In genomic region chr11:115425243-115425642, GRCh38 we compare ENCODE assay signal across 12 cellular contexts.
DNase-seq lines count a peak whose midpoint lies in the region; ATAC-seq and TF ChIP-seq lines count a peak whose summit lies in the region.
"Had no signal": no experiment of that assay in that cellular context is flagged by ENCODE, and none has a peak within 500 bp of the region (broad histone marks: within the 10 kb centered on the region; RNA-seq: fewer than 3 reads in every experiment).

No MANE protein-coding gene starts in this region.

- no peak overlapping the region for H4K5ac ChIP-seq in H9 (ENCODE audit: insufficient read length, low read depth, low read length)

- H3K4me1 Mint-ChIP-seq in glutamatergic neuron (ENCODE audit: low read depth, unreplicated experiment) = peaks cover 77% of the 10 kb centered on the region
- H3K4me1 Mint-ChIP-seq in H9 = peaks cover 26 to 38% of the 10 kb centered on the region in 2 experiments

- H3K18ac ChIP-seq in H9 (ENCODE audit: insufficient read length, low read depth, low read length) = no peak overlapping the region

- H3K4me3 Mint-ChIP-seq in glutamatergic neuron (ENCODE audit: unreplicated experiment) (no peak overlapping the region), H9 (no peak overlapping the region)

- H3K27ac Mint-ChIP-seq in glutamatergic neuron (ENCODE audit: unreplicated experiment) (peak overlapping the region; percentile 57), H9 (no peak overlapping the region)

- no peak overlapping the region for H4K91ac ChIP-seq in H9 (ENCODE audit: insufficient read length, low read depth, low read length)

- H3K14ac ChIP-seq in H9 (ENCODE audit: insufficient read depth, low read length) = no peak overlapping the region

- no peaks in the 10 kb centered on the region for H3K23me2 ChIP-seq in H9 (ENCODE audit: insufficient read length, low read depth, low read length, poor library complexity, severe bottlenecking)

- H3K4me1 ChIP-seq in upper lobe of right lung (no peaks in the 10 kb centered on the region), H9 (ENCODE audit: insufficient read depth, low read length) (peaks cover 3% of the 10 kb centered on the region; the same call in 1 of the 2 replicates)
- H3K4me1 ChIP-seq: HAP-1 had no signal

- H2BK15ac ChIP-seq in H9 (ENCODE audit: low read depth, low read length) = no peak overlapping the region

- no peaks in the 10 kb centered on the region for H3K79me1 ChIP-seq in H9 (ENCODE audit: insufficient read depth, low read depth, low read length, poor library complexity, severe bottlenecking)

- no peak overlapping the region for H4K8ac ChIP-seq in H9 (replicated peaks; ENCODE audit: insufficient read length, low read depth, low read length)

- no peak overlapping the region for H2AFZ ChIP-seq in H9 (ENCODE audit: low read length)

- no peak overlapping the region for H3K56ac ChIP-seq in H9 (ENCODE audit: insufficient read length, low read depth, low read length)

- no peak overlapping the region for H2BK12ac ChIP-seq in H9 (ENCODE audit: insufficient read length, low read depth, low read length)

- H2AK5ac ChIP-seq in H9 (ENCODE audit: insufficient read length, low read length) = no peak overlapping the region

- H3T11ph ChIP-seq in H9 (ENCODE audit: low read length) = no peak overlapping the region

- intact Hi-C loops in upper lobe of right lung (cut with DNase I) = no loop called here

- H3K79me2 ChIP-seq in H9 (ENCODE audit: insufficient read depth, low read length) = no peaks in the 10 kb centered on the region

- H3K36me3 Mint-ChIP-seq in glutamatergic neuron (ENCODE audit: unreplicated experiment) = no peaks in the 10 kb centered on the region
- no peaks in the 10 kb centered on the region for H3K36me3 Mint-ChIP-seq in H9 (ENCODE audit: insufficient read depth in 1 of 3, low read depth in 3 of 3)

- DNase-seq in NCI-H345 (lab: John Stamatoyannopoulos, UW) = peak; percentile 22
- no peak for DNase-seq in NCI-H345 treated with DMSO at 0.1 percent for 48 hours (lab: John Stamatoyannopoulos, UW; ENCODE audit: unreplicated experiment)
- peak; percentile 67 for DNase-seq in NCI-H1092 (lab: John Stamatoyannopoulos, UW)
- peak; percentile 45 to 68 for DNase-seq in NCI-H524 (lab: John Stamatoyannopoulos, UW)
- DNase-seq in glutamatergic neuron = no peak
- DNase-seq in upper lobe of right lung = no peak
- DNase-seq in HuH-7.5 (ENCODE audit: low spot score) = no peak
- DNase-seq in H9 = no peak
- DNase-seq: NCI-H187 had no signal

- no peak overlapping the region for H3K4me2 ChIP-seq in H9 (ENCODE audit: insufficient read depth, insufficient read length, low read length)

- TF ChIP-seq CTCF in glutamatergic neuron (IDR thresholded peaks at IDR 0.05; ENCODE audit: partially characterized antibody, unreplicated experiment) (no peak), upper lobe of right lung (IDR thresholded peaks at IDR 0.05) (no peak), H9 (conservative IDR thresholded peaks at IDR 0.05) (no peak)

- H3K4ac ChIP-seq in H9 (ENCODE audit: low read depth, low read length) = no peak overlapping the region

- no CpG with 5 or more reads among the region's 5 CpGs for WGBS in H9 (ENCODE audit: extremely low coverage, insufficient read length, low lambda C conversion rate)

- H3K9ac ChIP-seq in H9 (ENCODE audit: extremely low read depth, insufficient read length, low read length) = no peak overlapping the region

- H3K9me3 ChIP-seq in upper lobe of right lung = no peaks in the 10 kb centered on the region
- H3K9me3 ChIP-seq in H9 (ENCODE audit: control insufficient read depth, low read depth, low read length) = no peaks in the 10 kb centered on the region
- H3K9me3 ChIP-seq: HAP-1 had no signal

- no peak overlapping the region for H3K23ac ChIP-seq in H9 (ENCODE audit: insufficient read length, low read depth, low read length)

- ATAC-seq in upper lobe of right lung = no peak

- H2BK20ac ChIP-seq in H9 (ENCODE audit: low read depth, low read length, poor library complexity, severe bottlenecking) = no peak overlapping the region

- H3K9me3 Mint-ChIP-seq in glutamatergic neuron (ENCODE audit: unreplicated experiment) (peaks cover 19% of the 10 kb centered on the region), H9 (no peaks in the 10 kb centered on the region)

- H4K20me1 ChIP-seq in H9 (ENCODE audit: control insufficient read depth, insufficient read depth, insufficient read length) = no peaks in the 10 kb centered on the region

- no peak overlapping the region for H3K4me3 ChIP-seq in upper lobe of right lung
- H3K4me3 ChIP-seq: HAP-1 had no signal

- no peak overlapping the region for H2BK120ac ChIP-seq in H9 (ENCODE audit: low read depth, low read length, poor library complexity, severe bottlenecking)

- H3K27ac ChIP-seq in upper lobe of right lung (no peak overlapping the region), H9 (ENCODE audit: insufficient read length, low read depth, low read length) (no peak overlapping the region)
- H3K27ac ChIP-seq: C4-2B, HL-60 had no signal

- H3K27me3 Mint-ChIP-seq in glutamatergic neuron (ENCODE audit: unreplicated experiment) (peaks cover 21% of the 10 kb centered on the region), H9 (ENCODE audit: low read depth) (no peaks in the 10 kb centered on the region; the same call in 1 of the 2 replicates)

- no peak overlapping the region for H2BK5ac ChIP-seq in H9 (ENCODE audit: insufficient read length, low read length)

- H3K36me3 ChIP-seq in upper lobe of right lung = no peaks in the 10 kb centered on the region
- H3K36me3 ChIP-seq: HAP-1 had no signal

- H3K27me3 ChIP-seq in upper lobe of right lung = no peaks in the 10 kb centered on the region
- H3K27me3 ChIP-seq in H9 (ENCODE audit: insufficient read depth, low read length) = no peaks in the 10 kb centered on the region

Comparison
In these comparisons a context has a peak if more than half of its experiments do, and no peak if none do; other contexts are left out.
1. DNase-seq: peak in NCI-H345 (single experiment), NCI-H1092 (single experiment) and NCI-H524 (2 of 2); none in NCI-H345 treated with DMSO at 0.1 percent for 48 hours (single experiment), glutamatergic neuron (single experiment), upper lobe of right lung (single experiment), HuH-7.5 (single experiment) and H9 (single experiment).